Comparison of ENCODE assay signal across 6 cellular contexts in the genomic region with DNA sequence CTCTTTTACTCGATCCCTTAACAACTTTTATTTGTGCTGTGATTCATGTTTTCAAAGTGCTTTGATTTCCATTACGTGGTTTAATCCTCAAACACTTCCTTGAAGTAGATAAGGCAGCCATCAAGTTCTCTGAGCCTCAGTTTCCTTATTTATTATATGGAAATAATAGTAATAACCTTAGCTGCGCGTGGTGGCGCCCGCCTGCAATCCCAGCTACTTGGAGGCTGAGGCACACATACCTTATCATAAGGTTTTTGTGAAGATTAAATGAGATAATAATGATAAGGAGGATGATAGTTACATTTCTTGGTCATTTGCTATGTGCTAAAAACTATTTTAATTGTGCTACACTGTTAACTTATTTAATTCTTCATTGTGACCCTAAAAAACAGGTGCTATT.
"Had no signal": no experiment of that assay in that cellular context is flagged by ENCODE, and none has a peak within 500 bp of the region (broad histone marks: within the 10 kb centered on the region; RNA-seq: fewer than 3 reads in every experiment).

No MANE protein-coding gene starts in this region.

- H3K27ac ChIP-seq: HL-60 had no signal

- FAIRE-seq: HepG2, HTR-8/SVneo, K562 had no signal

- ATAC-seq: HepG2, K562 had no signal

- H3K4me3 ChIP-seq: K562 had no signal

- DNase-seq: IMR-90, KBM-7 had no signal
